17 cellular contexts compared by ENCODE assay signal in genomic region chr12:106750524-106750923, GRCh38. TPM values are rescaled to one million over a fixed set of nuclear protein-coding genes. Genes with fewer than 3 reads are reported as not detected.
DNase-seq lines count a peak whose midpoint lies in the region; ATAC-seq and TF ChIP-seq lines count a peak whose summit lies in the region.
"Had no signal": no experiment of that assay in that cellular context is flagged by ENCODE, and none has a peak within 500 bp of the region (broad histone marks: within the 10 kb centered on the region; RNA-seq: fewer than 3 reads in every experiment).

No MANE protein-coding gene starts in this region.

- H3K36me3 Mint-ChIP-seq in activated CD8-positive, alpha-beta memory T cell treated with anti-CD3 and anti-CD28 coated beads, Interleukin-2, amount 10 ng/mL, durations not matched to agents 7 days and 5 days, result peaks cover 4% of the 10 kb centered on the region
- H3K36me3 Mint-ChIP-seq in CD8-positive, alpha-beta memory T cell, result peaks cover 0 to 11% (median 0%) of the 10 kb centered on the region in 3 donors
- H3K36me3 Mint-ChIP-seq in activated T-helper 17 cell treated with anti-CD3 and anti-CD28 coated beads, Interleukin-2, amount 50 U/mL, for 72 hours (ENCODE audit: low read depth), result no peaks in the 10 kb centered on the region
- H3K36me3 Mint-ChIP-seq in endothelial cell (ENCODE audit: low read depth, unreplicated experiment), result peaks cover 3% of the 10 kb centered on the region

- peak; percentile 57 for DNase-seq in activated CD8-positive, alpha-beta memory T cell treated with anti-CD3 and anti-CD28 coated beads, Interleukin-2, amount 10 ng/mL, durations not matched to agents 7 days and 5 days
- DNase-seq in activated CD8-positive, alpha-beta memory T cell treated with anti-CD3 and anti-CD28 coated beads for 24 hours, result no peak
- peak in 1 of 5 donors; percentile 50 for DNase-seq in CD8-positive, alpha-beta memory T cell
- no peak for DNase-seq in endothelial cell (ENCODE audit: low spot score)
- DNase-seq in effector CD8-positive, alpha-beta T cell (lab: John Stamatoyannopoulos, UW), result no peak
- DNase-seq in activated effector memory CD4-positive, alpha-beta T cell treated with Interleukin-2 at 50 U/mL for 16 hours, result no peak
- DNase-seq: C1 segment of cervical spinal cord; CD4-positive, alpha-beta T cell; COR-L47; DMS153; DMS79 treated with DMSO at 0.1 percent for 48 hours; EL; GOT3; H9 had no signal

- peaks cover 38% of the 10 kb centered on the region for H3K4me1 Mint-ChIP-seq in activated CD8-positive, alpha-beta memory T cell treated with anti-CD3 and anti-CD28 coated beads, Interleukin-2, amount 10 ng/mL, durations not matched to agents 7 days and 5 days
- H3K4me1 Mint-ChIP-seq in CD8-positive, alpha-beta memory T cell, result peaks cover 52 to 65% (median 61%) of the 10 kb centered on the region in 3 donors
- H3K4me1 Mint-ChIP-seq in activated T-helper 17 cell treated with anti-CD3 and anti-CD28 coated beads, Interleukin-2, amount 50 U/mL, for 72 hours, result peaks cover 31% of the 10 kb centered on the region
- peaks cover 5% of the 10 kb centered on the region for H3K4me1 Mint-ChIP-seq in endothelial cell (ENCODE audit: unreplicated experiment)

- no peak for TF ChIP-seq CTCF in endothelial cell (IDR thresholded peaks at IDR 0.05; ENCODE audit: unreplicated experiment)

- H3K9me3 ChIP-seq in CD8-positive, alpha-beta memory T cell (ENCODE audit: low read length), result no peaks in the 10 kb centered on the region

- peak; percentile 65 for ATAC-seq in activated CD8-positive, alpha-beta memory T cell treated with anti-CD3 and anti-CD28 coated beads, Interleukin-2, amount 10 ng/mL, durations not matched to agents 7 days and 5 days
- ATAC-seq in activated T-helper 17 cell treated with anti-CD3 and anti-CD28 coated beads, Interleukin-2, amount 50 U/mL, for 72 hours (replicated peaks), result no peak
- ATAC-seq in GM19467 (IDR thresholded peaks at IDR 0.05; ENCODE audit: unreplicated experiment), result no peak

- no peaks in the 10 kb centered on the region for H3K27me3 ChIP-seq in CD8-positive, alpha-beta memory T cell (ENCODE audit: insufficient read depth, low read length, poor library complexity, severe bottlenecking)

- H3K27ac Mint-ChIP-seq in activated CD8-positive, alpha-beta memory T cell treated with anti-CD3 and anti-CD28 coated beads, Interleukin-2, amount 10 ng/mL, durations not matched to agents 7 days and 5 days, result no peak overlapping the region
- H3K27ac Mint-ChIP-seq in CD8-positive, alpha-beta memory T cell, result peak overlapping the region in 7 of 8 donors; percentile 40 to 88 (median 73)
- H3K27ac Mint-ChIP-seq in activated T-helper 17 cell treated with anti-CD3 and anti-CD28 coated beads, Interleukin-2, amount 50 U/mL, for 72 hours, result peak overlapping the region; percentile 14
- no peak overlapping the region for H3K27ac Mint-ChIP-seq in endothelial cell (ENCODE audit: unreplicated experiment)
- H3K27ac Mint-ChIP-seq: B cell; CD4-positive, alpha-beta T cell; H9 had no signal

- H3K9me3 Mint-ChIP-seq in activated CD8-positive, alpha-beta memory T cell treated with anti-CD3 and anti-CD28 coated beads, Interleukin-2, amount 10 ng/mL, durations not matched to agents 7 days and 5 days (ENCODE audit: low read depth), result peaks cover 4% of the 10 kb centered on the region
- H3K9me3 Mint-ChIP-seq in CD8-positive, alpha-beta memory T cell, result peaks cover 0 to 10% (median 0%) of the 10 kb centered on the region in 5 donors
- peaks cover 4% of the 10 kb centered on the region for H3K9me3 Mint-ChIP-seq in activated T-helper 17 cell treated with anti-CD3 and anti-CD28 coated beads, Interleukin-2, amount 50 U/mL, for 72 hours
- no peaks in the 10 kb centered on the region for H3K9me3 Mint-ChIP-seq in endothelial cell (ENCODE audit: unreplicated experiment)
- H3K9me3 Mint-ChIP-seq: CD4-positive, alpha-beta T cell; H9 had no signal

- H3K4me1 ChIP-seq in CD8-positive, alpha-beta memory T cell (ENCODE audit: insufficient read depth, low read length), result peaks cover 51% of the 10 kb centered on the region

- no peak overlapping the region for H3K4me3 Mint-ChIP-seq in activated CD8-positive, alpha-beta memory T cell treated with anti-CD3 and anti-CD28 coated beads, Interleukin-2, amount 10 ng/mL, durations not matched to agents 7 days and 5 days
- no peak overlapping the region for H3K4me3 Mint-ChIP-seq in CD8-positive, alpha-beta memory T cell
- H3K4me3 Mint-ChIP-seq in activated T-helper 17 cell treated with anti-CD3 and anti-CD28 coated beads, Interleukin-2, amount 50 U/mL, for 72 hours, result no peak overlapping the region
- H3K4me3 Mint-ChIP-seq in endothelial cell (ENCODE audit: unreplicated experiment), result peak overlapping the region; percentile 34
- H3K4me3 Mint-ChIP-seq: B cell; CD4-positive, alpha-beta T cell; H9 had no signal

- no peak overlapping the region for H3K4me3 ChIP-seq in CD8-positive, alpha-beta memory T cell (ENCODE audit: low read length)

- no peaks in the 10 kb centered on the region for H3K27me3 Mint-ChIP-seq in activated CD8-positive, alpha-beta memory T cell treated with anti-CD3 and anti-CD28 coated beads, Interleukin-2, amount 10 ng/mL, durations not matched to agents 7 days and 5 days
- H3K27me3 Mint-ChIP-seq in CD8-positive, alpha-beta memory T cell, result no peaks in the 10 kb centered on the region
- H3K27me3 Mint-ChIP-seq in activated T-helper 17 cell treated with anti-CD3 and anti-CD28 coated beads, Interleukin-2, amount 50 U/mL, for 72 hours, result no peaks in the 10 kb centered on the region
- peaks cover 9% of the 10 kb centered on the region for H3K27me3 Mint-ChIP-seq in endothelial cell (ENCODE audit: unreplicated experiment)
- H3K27me3 Mint-ChIP-seq: CD4-positive, alpha-beta T cell had no signal

- POLR2A ChIA-PET in CD8-positive, alpha-beta memory T cell (lab: Charles Lee), result no interaction called here

- no peaks in the 10 kb centered on the region for H3K36me3 ChIP-seq in CD8-positive, alpha-beta memory T cell (ENCODE audit: insufficient read depth, low read length)

- CTCF ChIA-PET in activated CD8-positive, alpha-beta memory T cell treated with anti-CD3 and anti-CD28 coated beads, Interleukin-2, amount 10 ng/mL, durations not matched to agents 7 days and 5 days (lab: Charles Lee), result interaction anchor here (0.9 kb wide), 1 partner anchor 10 kb away, joined by 4 read pairs; no protein-coding TSS in a partner anchor
- CTCF ChIA-PET in CD8-positive, alpha-beta memory T cell (lab: Charles Lee), result no interaction called here

- no peak overlapping the region for H3K27ac ChIP-seq in CD8-positive, alpha-beta memory T cell (ENCODE audit: low read depth, low read length)

RNA-seq across cellular contexts. Expression of gene RIC8B, which starts 24.0 kb away (rescaled TPM):
- total RNA-seq in activated CD8-positive, alpha-beta memory T cell treated with anti-CD3 and anti-CD28 coated beads, Interleukin-2, amount 10 ng/mL, durations not matched to agents 7 days and 5 days, result 10 to 100 TPM; 14.2 to 15.0 TPM
- 10 to 100 TPM in 1 of 2 experiments, 1 to 10 TPM in 1; 9.9 to 11.2 TPM for total RNA-seq in CD8-positive, alpha-beta memory T cell
- polyA plus RNA-seq in CD8-positive, alpha-beta memory T cell, result 10.2 TPM
- total RNA-seq in activated T-helper 17 cell treated with anti-CD3 and anti-CD28 coated beads, Interleukin-2, amount 50 U/mL, for 72 hours, result 10 to 100 TPM; 14.9 to 15.9 TPM
- total RNA-seq in endothelial cell (ENCODE audit: unreplicated experiment), result 14.0 TPM

Comparison
In these comparisons a context has a peak if more than half of its experiments do, and no peak if none do; other contexts are left out.
1. H3K27ac Mint-ChIP-seq: peak in CD8-positive, alpha-beta memory T cell (7 of 8) and activated T-helper 17 cell treated with anti-CD3 and anti-CD28 coated beads, Interleukin-2, amount 50 U/mL, for 72 hours (single experiment); none in activated CD8-positive, alpha-beta memory T cell treated with anti-CD3 and anti-CD28 coated beads, Interleukin-2, amount 10 ng/mL, durations not matched to agents 7 days and 5 days (single experiment) and endothelial cell (single experiment).